8 cellular contexts compared by ENCODE assay signal in genomic region chr5:53482717-53483638, GRCh38. TPM values are rescaled to one million over a fixed set of nuclear protein-coding genes. Genes with fewer than 3 reads are reported as not detected.
DNase-seq lines count a peak whose midpoint lies in the region; ATAC-seq and TF ChIP-seq lines count a peak whose summit lies in the region.

No MANE protein-coding gene starts in this region.

- no peaks in the 10 kb centered on the region for H3K9me3 ChIP-seq in CD8-positive, alpha-beta memory T cell (ENCODE audit: low read length)

- no peak for TF ChIP-seq CTCF in omental fat pad (IDR thresholded peaks at IDR 0.05)

- peak overlapping the region in 6 of 8 donors; percentile 14 to 91 (median 68) for H3K27ac Mint-ChIP-seq in CD8-positive, alpha-beta memory T cell

- peaks cover 20% of the 10 kb centered on the region for H3K27me3 ChIP-seq in CD8-positive, alpha-beta memory T cell (ENCODE audit: insufficient read depth, low read length, poor library complexity, severe bottlenecking)

- CTCF ChIA-PET in CD8-positive, alpha-beta memory T cell (lab: Charles Lee), result no interaction called here

- no peak overlapping the region for H3K27ac ChIP-seq in CD8-positive, alpha-beta memory T cell (ENCODE audit: low read depth, low read length)

- peaks cover 22% of the 10 kb centered on the region for H3K4me1 ChIP-seq in CD8-positive, alpha-beta memory T cell (ENCODE audit: insufficient read depth, low read length)

- no peak for DNase-seq in CD8-positive, alpha-beta memory T cell
- DNase-seq in activated T-cell treated with anti-CD3 and anti-CD28 coated beads, Interleukin-2, amount 50 U/mL, for 48 hours, result peak; percentile 34 to 41
- peak; percentile 7 for DNase-seq in glomerular visceral epithelial cell (ENCODE audit: extremely low spot score)
- DNase-seq in omental fat pad (ENCODE audit: low spot score), result no peak
- no peak for DNase-seq in NCI-H1694 (lab: John Stamatoyannopoulos, UW)
- DNase-seq in SW 1271 (lab: John Stamatoyannopoulos, UW), result no peak
- DNase-seq in NAMALWA (ENCODE audit: low spot score), result no peak

- H3K4me3 ChIP-seq in CD8-positive, alpha-beta memory T cell (ENCODE audit: low read length), result peak overlapping the region; percentile 63

- H3K36me3 ChIP-seq in CD8-positive, alpha-beta memory T cell (ENCODE audit: insufficient read depth, low read length), result no peaks in the 10 kb centered on the region

- POLR2A ChIA-PET in CD8-positive, alpha-beta memory T cell (lab: Charles Lee), result no interaction called here

- peaks cover 16 to 53% of the 10 kb centered on the region in 2 donors for H3K27me3 Mint-ChIP-seq in CD8-positive, alpha-beta memory T cell

- ATAC-seq in HG03432 (IDR thresholded peaks at IDR 0.05; ENCODE audit: unreplicated experiment), result peak; percentile 26
- peak; percentile 21 for ATAC-seq in omental fat pad (ENCODE audit: low FRiP score)

- peaks cover 0 to 2% (median 0%) of the 10 kb centered on the region in 3 donors for H3K36me3 Mint-ChIP-seq in CD8-positive, alpha-beta memory T cell

- H3K9me3 Mint-ChIP-seq in CD8-positive, alpha-beta memory T cell, result no peaks in the 10 kb centered on the region

- peaks cover 38 to 52% (median 49%) of the 10 kb centered on the region in 3 donors for H3K4me1 Mint-ChIP-seq in CD8-positive, alpha-beta memory T cell

- H3K4me3 Mint-ChIP-seq in CD8-positive, alpha-beta memory T cell, result peak overlapping the region; percentile 85 to 96 (median 88)

RNA-seq across cellular contexts. Expression of gene FST, which starts 2.5 kb away (rescaled TPM):
- total RNA-seq in CD8-positive, alpha-beta memory T cell, result under 1 TPM in 1 of 2 experiments, not detected in 1; 0.13 TPM
- polyA plus RNA-seq in CD8-positive, alpha-beta memory T cell, result not detected
- 10 to 100 TPM in 2 of 4 donors, 1 to 10 TPM in 2; 2.1 to 15.7 (median 9.3) TPM for total RNA-seq in omental fat pad

Comparison
In these comparisons a context has a peak if more than half of its experiments do, and no peak if none do; other contexts are left out.
1. DNase-seq: peak in activated T-cell treated with anti-CD3 and anti-CD28 coated beads, Interleukin-2, amount 50 U/mL, for 48 hours (2 of 2) and glomerular visceral epithelial cell (single experiment); none in CD8-positive, alpha-beta memory T cell (0 of 5), omental fat pad (single experiment), NCI-H1694 (single experiment), SW 1271 (0 of 2) and NAMALWA (single experiment).